In the genomic region with DNA sequence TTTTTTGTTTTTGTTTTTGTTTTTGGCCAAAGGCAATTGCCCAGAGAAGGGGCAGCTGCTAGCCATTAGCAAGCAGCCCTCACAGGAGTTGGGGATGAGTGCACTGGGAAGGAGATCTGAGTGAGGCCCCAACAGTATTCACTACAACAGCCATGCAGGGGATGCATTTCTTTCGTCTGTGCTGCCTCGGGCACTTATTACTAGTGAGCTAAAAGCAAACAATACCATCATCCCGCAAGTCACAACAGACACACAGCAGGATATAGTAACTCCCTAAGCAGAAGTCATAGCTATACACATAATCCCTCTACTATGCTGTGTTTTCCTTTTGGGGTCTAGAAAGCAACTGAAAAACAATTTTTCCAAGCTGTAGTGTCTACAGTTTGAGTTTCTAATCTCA, we compare ENCODE assay signal across 29 cellular contexts.
"Had no signal": no experiment of that assay in that cellular context is flagged by ENCODE, and none has a peak within 500 bp of the region (broad histone marks: within the 10 kb centered on the region; RNA-seq: fewer than 3 reads in every experiment).

No MANE protein-coding gene starts in this region.

- H3K4me1 Mint-ChIP-seq: activated CD4-positive, alpha-beta T cell treated with anti-CD3 and anti-CD28 coated beads for 36 hours; activated naive CD4-positive, alpha-beta T cell treated with anti-CD3 and anti-CD28 coated beads, Interleukin-2, amount 10 ng/mL, durations not matched to agents 7 days and 5 days had no signal

- H3K27me3 Mint-ChIP-seq: activated CD4-positive, alpha-beta T cell treated with anti-CD3 and anti-CD28 coated beads for 36 hours; activated naive CD4-positive, alpha-beta T cell treated with anti-CD3 and anti-CD28 coated beads, Interleukin-2, amount 10 ng/mL, durations not matched to agents 7 days and 5 days; activated naive CD8-positive, alpha-beta T cell treated with anti-CD3 and anti-CD28 coated beads, Interleukin-2, amount 10 ng/mL, durations not matched to agents 7 days and 5 days; progenitor cell of endocrine pancreas had no signal

- ATAC-seq: activated CD4-positive, alpha-beta T cell treated with anti-CD3 and anti-CD28 coated beads for 36 hours; gastroesophageal sphincter; left cardiac atrium; left ventricle myocardium superior; stimulated activated naive CD8-positive, alpha-beta T cell treated with anti-CD3 and anti-CD28 coated beads, Interleukin-15, Interleukin-2, amounts not matched to agents 100 U/mL and 50 U/mL, for 24 hours had no signal

- H3K4me1 ChIP-seq: testis, transverse colon had no signal

- H3K36me3 ChIP-seq: ovary had no signal

- H3K27ac Mint-ChIP-seq: activated CD4-positive, alpha-beta T cell treated with anti-CD3 and anti-CD28 coated beads for 36 hours; activated naive CD4-positive, alpha-beta T cell treated with anti-CD3 and anti-CD28 coated beads, Interleukin-2, amount 10 ng/mL, durations not matched to agents 7 days and 5 days; activated naive CD8-positive, alpha-beta T cell treated with anti-CD3 and anti-CD28 coated beads, Interleukin-2, amount 10 ng/mL, durations not matched to agents 7 days and 5 days; activated T-helper 1 cell treated with anti-CD3 and anti-CD28 coated beads, Interleukin-12 subunit alpha, Interleukin-12 subunit beta, Interleukin-2, Interleukin-4 antibody, amounts not matched to agents 30 ng/mL and 10 ng/mL and 1 ng/mL, durations not matched to agents 14 hours and 24 hours and 36 hours; nephron had no signal

- H3K9me3 ChIP-seq: gastroesophageal sphincter, neutrophil, ovary, sigmoid colon, testis, transverse colon had no signal

- H3K4me3 Mint-ChIP-seq: activated CD4-positive, alpha-beta T cell treated with anti-CD3 and anti-CD28 coated beads for 36 hours; activated naive CD4-positive, alpha-beta T cell treated with anti-CD3 and anti-CD28 coated beads, Interleukin-2, amount 10 ng/mL, durations not matched to agents 7 days and 5 days; activated naive CD8-positive, alpha-beta T cell treated with anti-CD3 and anti-CD28 coated beads, Interleukin-2, amount 10 ng/mL, durations not matched to agents 7 days and 5 days; activated T-helper 1 cell treated with anti-CD3 and anti-CD28 coated beads, Interleukin-12 subunit alpha, Interleukin-12 subunit beta, Interleukin-2, Interleukin-4 antibody, amounts not matched to agents 30 ng/mL and 10 ng/mL and 1 ng/mL, durations not matched to agents 14 hours and 24 hours and 36 hours; nephron had no signal

- H3K27me3 ChIP-seq: dorsolateral prefrontal cortex, gastroesophageal sphincter, neutrophil, ovary, sigmoid colon, testis, transverse colon had no signal

- H3K9me3 Mint-ChIP-seq: activated naive CD8-positive, alpha-beta T cell treated with anti-CD3 and anti-CD28 coated beads, Interleukin-2, amount 10 ng/mL, durations not matched to agents 7 days and 5 days; activated T-helper 1 cell treated with anti-CD3 and anti-CD28 coated beads, Interleukin-12 subunit alpha, Interleukin-12 subunit beta, Interleukin-2, Interleukin-4 antibody, amounts not matched to agents 30 ng/mL and 10 ng/mL and 1 ng/mL, durations not matched to agents 14 hours and 24 hours and 36 hours; nephron had no signal

- H3K4me3 ChIP-seq: coronary artery, dorsolateral prefrontal cortex, gastroesophageal sphincter, ovary, sigmoid colon, testis, transverse colon had no signal

- DNase-seq: activated CD4-positive, alpha-beta T cell treated with anti-CD3 and anti-CD28 coated beads for 36 hours; activated CD4-positive, alpha-beta T cell treated with anti-CD3 and anti-CD28 coated beads, Interleukin-2, amount 50 U/mL, for 4 hours; activated CD4-positive, CD25-positive, alpha-beta regulatory T cell; activated CD8-positive, alpha-beta memory T cell treated with anti-CD3 and anti-CD28 coated beads, Interleukin-2, amount 50 U/mL, for 4 hours; activated gamma-delta T cell; activated naive CD4-positive, alpha-beta T cell treated with anti-CD3 and anti-CD28 coated beads, Interleukin-2, amount 10 ng/mL, durations not matched to agents 7 days and 5 days; activated naive CD8-positive, alpha-beta T cell treated with anti-CD3 and anti-CD28 coated beads, Interleukin-2, amount 10 ng/mL, durations not matched to agents 7 days and 5 days; activated T-cell treated with anti-CD3 and anti-CD28 coated beads, Interleukin-2, amount 50 U/mL, for 1 hour; amniotic stem cell; dorsolateral prefrontal cortex; effector memory CD4-positive, alpha-beta T cell; erythroblast; hippocampal formation; left cardiac atrium; left ventricle myocardium superior; ovary; sigmoid colon; small intestine; stimulated activated CD4-positive, alpha-beta T cell treated with anti-CD3 and anti-CD28 coated beads, Interleukin-15, amount 100 ng/mL, for 24 hours; stimulated activated CD4-positive, alpha-beta T cell treated with anti-CD3 and anti-CD28 coated beads, Interleukin-2, amount 100 ng/mL, for 24 hours; stimulated activated naive CD8-positive, alpha-beta T cell treated with anti-CD3 and anti-CD28 coated beads, Interleukin-15, Interleukin-2, amounts not matched to agents 100 U/mL and 50 U/mL, for 24 hours; testis; transverse colon had no signal

- H3K27ac ChIP-seq: coronary artery, dorsolateral prefrontal cortex, gastroesophageal sphincter, neutrophil, ovary, sigmoid colon, testis, transverse colon had no signal
